3 cellular contexts compared by ENCODE assay signal in the genomic region with DNA sequence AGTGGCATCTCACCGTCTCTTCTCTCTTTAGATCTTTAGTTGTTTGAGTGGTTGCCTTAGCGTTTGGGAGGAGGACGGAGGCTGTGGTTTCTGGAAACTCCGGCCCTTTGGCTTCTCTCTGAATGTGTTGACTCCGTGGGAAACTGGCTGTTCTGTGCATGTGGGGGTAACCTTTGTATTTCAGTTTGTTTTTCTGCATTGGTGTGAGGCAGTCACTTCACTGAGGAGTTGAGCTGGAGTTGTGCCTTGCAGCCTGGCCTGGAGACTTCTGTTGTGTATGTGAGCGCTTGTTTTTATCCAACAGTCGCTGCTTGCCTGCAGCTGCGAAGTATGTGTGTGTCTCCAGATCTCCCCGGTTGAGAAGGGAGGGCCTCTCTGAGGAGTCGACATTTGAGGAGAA.
TF ChIP-seq lines count a peak whose summit lies in the region.

No MANE protein-coding gene starts in this region.

TF ChIP-seq in SK-N-SH, 30 proteins besides CTCF, POLR2A, EP300 and RAD21:
- no peak for TF ChIP-seq EZH2phosphoT487 (IDR thresholded peaks at IDR 0.05; ENCODE audit: borderline replicate concordance, low read depth)
- TF ChIP-seq JUND (IDR thresholded peaks at IDR 0.05) = no peak
- TF ChIP-seq NFIC (IDR thresholded peaks at IDR 0.05; ENCODE audit: borderline replicate concordance) = no peak
- no peak for TF ChIP-seq RFX5 (IDR thresholded peaks at IDR 0.05; ENCODE audit: low read length)
- TF ChIP-seq, protein P1, sequence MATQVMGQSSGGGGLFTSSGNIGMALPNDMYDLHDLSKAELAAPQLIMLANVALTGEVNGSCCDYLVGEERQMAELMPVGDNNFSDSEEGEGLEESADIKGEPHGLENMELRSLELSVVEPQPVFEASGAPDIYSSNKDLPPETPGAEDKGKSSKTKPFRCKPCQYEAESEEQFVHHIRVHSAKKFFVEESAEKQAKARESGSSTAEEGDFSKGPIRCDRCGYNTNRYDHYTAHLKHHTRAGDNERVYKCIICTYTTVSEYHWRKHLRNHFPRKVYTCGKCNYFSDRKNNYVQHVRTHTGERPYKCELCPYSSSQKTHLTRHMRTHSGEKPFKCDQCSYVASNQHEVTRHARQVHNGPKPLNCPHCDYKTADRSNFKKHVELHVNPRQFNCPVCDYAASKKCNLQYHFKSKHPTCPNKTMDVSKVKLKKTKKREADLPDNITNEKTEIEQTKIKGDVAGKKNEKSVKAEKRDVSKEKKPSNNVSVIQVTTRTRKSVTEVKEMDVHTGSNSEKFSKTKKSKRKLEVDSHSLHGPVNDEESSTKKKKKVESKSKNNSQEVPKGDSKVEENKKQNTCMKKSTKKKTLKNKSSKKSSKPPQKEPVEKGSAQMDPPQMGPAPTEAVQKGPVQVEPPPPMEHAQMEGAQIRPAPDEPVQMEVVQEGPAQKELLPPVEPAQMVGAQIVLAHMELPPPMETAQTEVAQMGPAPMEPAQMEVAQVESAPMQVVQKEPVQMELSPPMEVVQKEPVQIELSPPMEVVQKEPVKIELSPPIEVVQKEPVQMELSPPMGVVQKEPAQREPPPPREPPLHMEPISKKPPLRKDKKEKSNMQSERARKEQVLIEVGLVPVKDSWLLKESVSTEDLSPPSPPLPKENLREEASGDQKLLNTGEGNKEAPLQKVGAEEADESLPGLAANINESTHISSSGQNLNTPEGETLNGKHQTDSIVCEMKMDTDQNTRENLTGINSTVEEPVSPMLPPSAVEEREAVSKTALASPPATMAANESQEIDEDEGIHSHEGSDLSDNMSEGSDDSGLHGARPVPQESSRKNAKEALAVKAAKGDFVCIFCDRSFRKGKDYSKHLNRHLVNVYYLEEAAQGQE (IDR thresholded peaks at IDR 0.05; ENCODE audit: low read depth, low read length) = no peak
- no peak for TF ChIP-seq MEF2A (IDR thresholded peaks at IDR 0.05; ENCODE audit: borderline replicate concordance, low read depth)
- TF ChIP-seq FOXM1 (IDR thresholded peaks at IDR 0.05; ENCODE audit: low read depth) = no peak
- TF ChIP-seq, protein P2, sequence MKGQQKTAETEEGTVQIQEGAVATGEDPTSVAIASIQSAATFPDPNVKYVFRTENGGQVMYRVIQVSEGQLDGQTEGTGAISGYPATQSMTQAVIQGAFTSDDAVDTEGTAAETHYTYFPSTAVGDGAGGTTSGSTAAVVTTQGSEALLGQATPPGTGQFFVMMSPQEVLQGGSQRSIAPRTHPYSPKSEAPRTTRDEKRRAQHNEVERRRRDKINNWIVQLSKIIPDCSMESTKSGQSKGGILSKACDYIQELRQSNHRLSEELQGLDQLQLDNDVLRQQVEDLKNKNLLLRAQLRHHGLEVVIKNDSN (IDR thresholded peaks at IDR 0.05; ENCODE audit: borderline replicate concordance, low read depth) = no peak

TF ChIP-seq in SK-N-SH treated with all-trans-retinoic acid at 6 μM for 48 hours, 23 proteins besides CTCF, POLR2A, EP300 and RAD21:
- TF ChIP-seq, protein P3, sequence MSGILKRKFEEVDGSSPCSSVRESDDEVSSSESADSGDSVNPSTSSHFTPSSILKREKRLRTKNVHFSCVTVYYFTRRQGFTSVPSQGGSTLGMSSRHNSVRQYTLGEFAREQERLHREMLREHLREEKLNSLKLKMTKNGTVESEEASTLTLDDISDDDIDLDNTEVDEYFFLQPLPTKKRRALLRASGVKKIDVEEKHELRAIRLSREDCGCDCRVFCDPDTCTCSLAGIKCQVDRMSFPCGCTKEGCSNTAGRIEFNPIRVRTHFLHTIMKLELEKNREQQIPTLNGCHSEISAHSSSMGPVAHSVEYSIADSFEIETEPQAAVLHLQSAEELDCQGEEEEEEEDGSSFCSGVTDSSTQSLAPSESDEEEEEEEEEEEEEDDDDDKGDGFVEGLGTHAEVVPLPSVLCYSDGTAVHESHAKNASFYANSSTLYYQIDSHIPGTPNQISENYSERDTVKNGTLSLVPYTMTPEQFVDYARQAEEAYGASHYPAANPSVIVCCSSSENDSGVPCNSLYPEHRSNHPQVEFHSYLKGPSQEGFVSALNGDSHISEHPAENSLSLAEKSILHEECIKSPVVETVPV (CRISPR knock-in tag; IDR thresholded peaks at IDR 0.05) = no peak
- TF ChIP-seq ISL1 (CRISPR knock-in tag; IDR thresholded peaks at IDR 0.05) (no peak), RARB (CRISPR knock-in tag; IDR thresholded peaks at IDR 0.05) (no peak)
- TF ChIP-seq, protein P4, sequence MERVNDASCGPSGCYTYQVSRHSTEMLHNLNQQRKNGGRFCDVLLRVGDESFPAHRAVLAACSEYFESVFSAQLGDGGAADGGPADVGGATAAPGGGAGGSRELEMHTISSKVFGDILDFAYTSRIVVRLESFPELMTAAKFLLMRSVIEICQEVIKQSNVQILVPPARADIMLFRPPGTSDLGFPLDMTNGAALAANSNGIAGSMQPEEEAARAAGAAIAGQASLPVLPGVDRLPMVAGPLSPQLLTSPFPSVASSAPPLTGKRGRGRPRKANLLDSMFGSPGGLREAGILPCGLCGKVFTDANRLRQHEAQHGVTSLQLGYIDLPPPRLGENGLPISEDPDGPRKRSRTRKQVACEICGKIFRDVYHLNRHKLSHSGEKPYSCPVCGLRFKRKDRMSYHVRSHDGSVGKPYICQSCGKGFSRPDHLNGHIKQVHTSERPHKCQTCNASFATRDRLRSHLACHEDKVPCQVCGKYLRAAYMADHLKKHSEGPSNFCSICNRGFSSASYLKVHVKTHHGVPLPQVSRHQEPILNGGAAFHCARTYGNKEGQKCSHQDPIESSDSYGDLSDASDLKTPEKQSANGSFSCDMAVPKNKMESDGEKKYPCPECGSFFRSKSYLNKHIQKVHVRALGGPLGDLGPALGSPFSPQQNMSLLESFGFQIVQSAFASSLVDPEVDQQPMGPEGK (CRISPR knock-in tag; IDR thresholded peaks at IDR 0.05; ENCODE audit: borderline replicate concordance) = no peak
- TF ChIP-seq, protein P5, sequence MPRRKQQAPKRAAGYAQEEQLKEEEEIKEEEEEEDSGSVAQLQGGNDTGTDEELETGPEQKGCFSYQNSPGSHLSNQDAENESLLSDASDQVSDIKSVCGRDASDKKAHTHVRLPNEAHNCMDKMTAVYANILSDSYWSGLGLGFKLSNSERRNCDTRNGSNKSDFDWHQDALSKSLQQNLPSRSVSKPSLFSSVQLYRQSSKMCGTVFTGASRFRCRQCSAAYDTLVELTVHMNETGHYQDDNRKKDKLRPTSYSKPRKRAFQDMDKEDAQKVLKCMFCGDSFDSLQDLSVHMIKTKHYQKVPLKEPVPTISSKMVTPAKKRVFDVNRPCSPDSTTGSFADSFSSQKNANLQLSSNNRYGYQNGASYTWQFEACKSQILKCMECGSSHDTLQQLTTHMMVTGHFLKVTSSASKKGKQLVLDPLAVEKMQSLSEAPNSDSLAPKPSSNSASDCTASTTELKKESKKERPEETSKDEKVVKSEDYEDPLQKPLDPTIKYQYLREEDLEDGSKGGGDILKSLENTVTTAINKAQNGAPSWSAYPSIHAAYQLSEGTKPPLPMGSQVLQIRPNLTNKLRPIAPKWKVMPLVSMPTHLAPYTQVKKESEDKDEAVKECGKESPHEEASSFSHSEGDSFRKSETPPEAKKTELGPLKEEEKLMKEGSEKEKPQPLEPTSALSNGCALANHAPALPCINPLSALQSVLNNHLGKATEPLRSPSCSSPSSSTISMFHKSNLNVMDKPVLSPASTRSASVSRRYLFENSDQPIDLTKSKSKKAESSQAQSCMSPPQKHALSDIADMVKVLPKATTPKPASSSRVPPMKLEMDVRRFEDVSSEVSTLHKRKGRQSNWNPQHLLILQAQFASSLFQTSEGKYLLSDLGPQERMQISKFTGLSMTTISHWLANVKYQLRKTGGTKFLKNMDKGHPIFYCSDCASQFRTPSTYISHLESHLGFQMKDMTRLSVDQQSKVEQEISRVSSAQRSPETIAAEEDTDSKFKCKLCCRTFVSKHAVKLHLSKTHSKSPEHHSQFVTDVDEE (CRISPR knock-in tag; IDR thresholded peaks at IDR 0.05) = no peak

TF ChIP-seq in K562, 482 proteins besides CTCF, POLR2A, EP300 and RAD21:
- no peak for TF ChIP-seq PTBP1 (IDR thresholded peaks at IDR 0.05; ENCODE audit: low read depth, low read length)
- no peak for TF ChIP-seq SREBF2 (CRISPR knock-in tag; IDR thresholded peaks at IDR 0.05)
- TF ChIP-seq CBX8 (IDR thresholded peaks at IDR 0.05; ENCODE audit: borderline replicate concordance, extremely low read depth, low read depth, low read length, poor library complexity, severe bottlenecking) = no peak
- TF ChIP-seq, protein P6, sequence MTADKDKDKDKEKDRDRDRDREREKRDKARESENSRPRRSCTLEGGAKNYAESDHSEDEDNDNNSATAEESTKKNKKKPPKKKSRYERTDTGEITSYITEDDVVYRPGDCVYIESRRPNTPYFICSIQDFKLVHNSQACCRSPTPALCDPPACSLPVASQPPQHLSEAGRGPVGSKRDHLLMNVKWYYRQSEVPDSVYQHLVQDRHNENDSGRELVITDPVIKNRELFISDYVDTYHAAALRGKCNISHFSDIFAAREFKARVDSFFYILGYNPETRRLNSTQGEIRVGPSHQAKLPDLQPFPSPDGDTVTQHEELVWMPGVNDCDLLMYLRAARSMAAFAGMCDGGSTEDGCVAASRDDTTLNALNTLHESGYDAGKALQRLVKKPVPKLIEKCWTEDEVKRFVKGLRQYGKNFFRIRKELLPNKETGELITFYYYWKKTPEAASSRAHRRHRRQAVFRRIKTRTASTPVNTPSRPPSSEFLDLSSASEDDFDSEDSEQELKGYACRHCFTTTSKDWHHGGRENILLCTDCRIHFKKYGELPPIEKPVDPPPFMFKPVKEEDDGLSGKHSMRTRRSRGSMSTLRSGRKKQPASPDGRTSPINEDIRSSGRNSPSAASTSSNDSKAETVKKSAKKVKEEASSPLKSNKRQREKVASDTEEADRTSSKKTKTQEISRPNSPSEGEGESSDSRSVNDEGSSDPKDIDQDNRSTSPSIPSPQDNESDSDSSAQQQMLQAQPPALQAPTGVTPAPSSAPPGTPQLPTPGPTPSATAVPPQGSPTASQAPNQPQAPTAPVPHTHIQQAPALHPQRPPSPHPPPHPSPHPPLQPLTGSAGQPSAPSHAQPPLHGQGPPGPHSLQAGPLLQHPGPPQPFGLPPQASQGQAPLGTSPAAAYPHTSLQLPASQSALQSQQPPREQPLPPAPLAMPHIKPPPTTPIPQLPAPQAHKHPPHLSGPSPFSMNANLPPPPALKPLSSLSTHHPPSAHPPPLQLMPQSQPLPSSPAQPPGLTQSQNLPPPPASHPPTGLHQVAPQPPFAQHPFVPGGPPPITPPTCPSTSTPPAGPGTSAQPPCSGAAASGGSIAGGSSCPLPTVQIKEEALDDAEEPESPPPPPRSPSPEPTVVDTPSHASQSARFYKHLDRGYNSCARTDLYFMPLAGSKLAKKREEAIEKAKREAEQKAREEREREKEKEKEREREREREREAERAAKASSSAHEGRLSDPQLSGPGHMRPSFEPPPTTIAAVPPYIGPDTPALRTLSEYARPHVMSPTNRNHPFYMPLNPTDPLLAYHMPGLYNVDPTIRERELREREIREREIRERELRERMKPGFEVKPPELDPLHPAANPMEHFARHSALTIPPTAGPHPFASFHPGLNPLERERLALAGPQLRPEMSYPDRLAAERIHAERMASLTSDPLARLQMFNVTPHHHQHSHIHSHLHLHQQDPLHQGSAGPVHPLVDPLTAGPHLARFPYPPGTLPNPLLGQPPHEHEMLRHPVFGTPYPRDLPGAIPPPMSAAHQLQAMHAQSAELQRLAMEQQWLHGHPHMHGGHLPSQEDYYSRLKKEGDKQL (CRISPR knock-in tag; IDR thresholded peaks at IDR 0.05; ENCODE audit: borderline replicate concordance) = no peak
- TF ChIP-seq ELF4 (CRISPR knock-in tag; IDR thresholded peaks at IDR 0.05) = no peak
- TF ChIP-seq FOS (IDR thresholded peaks at IDR 0.05; ENCODE audit: extremely low read depth, insufficient read length) = no peak
- TF ChIP-seq, protein P7, sequence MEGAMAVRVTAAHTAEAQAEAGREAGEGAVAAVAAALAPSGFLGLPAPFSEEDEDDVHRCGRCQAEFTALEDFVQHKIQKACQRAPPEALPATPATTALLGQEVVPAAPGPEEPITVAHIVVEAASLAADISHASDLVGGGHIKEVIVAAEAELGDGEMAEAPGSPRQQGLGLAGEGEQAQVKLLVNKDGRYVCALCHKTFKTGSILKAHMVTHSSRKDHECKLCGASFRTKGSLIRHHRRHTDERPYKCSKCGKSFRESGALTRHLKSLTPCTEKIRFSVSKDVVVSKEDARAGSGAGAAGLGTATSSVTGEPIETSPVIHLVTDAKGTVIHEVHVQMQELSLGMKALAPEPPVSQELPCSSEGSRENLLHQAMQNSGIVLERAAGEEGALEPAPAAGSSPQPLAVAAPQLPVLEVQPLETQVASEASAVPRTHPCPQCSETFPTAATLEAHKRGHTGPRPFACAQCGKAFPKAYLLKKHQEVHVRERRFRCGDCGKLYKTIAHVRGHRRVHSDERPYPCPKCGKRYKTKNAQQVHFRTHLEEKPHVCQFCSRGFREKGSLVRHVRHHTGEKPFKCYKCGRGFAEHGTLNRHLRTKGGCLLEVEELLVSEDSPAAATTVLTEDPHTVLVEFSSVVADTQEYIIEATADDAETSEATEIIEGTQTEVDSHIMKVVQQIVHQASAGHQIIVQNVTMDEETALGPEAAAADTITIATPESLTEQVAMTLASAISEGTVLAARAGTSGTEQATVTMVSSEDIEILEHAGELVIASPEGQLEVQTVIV (CRISPR knock-in tag; IDR thresholded peaks at IDR 0.05; ENCODE audit: borderline replicate concordance) = no peak
- no peak for TF ChIP-seq SAFB2 (IDR thresholded peaks at IDR 0.05; ENCODE audit: borderline replicate concordance, low read depth, low read length, severe bottlenecking)
